8 cellular contexts compared by ENCODE assay signal in genomic region chr20:17531537-17532025, GRCh38. TPM values are rescaled to one million over a fixed set of nuclear protein-coding genes. Genes with fewer than 3 reads are reported as not detected.
DNase-seq lines count a peak whose midpoint lies in the region; ATAC-seq and TF ChIP-seq lines count a peak whose summit lies in the region.

No MANE protein-coding gene starts in this region.

- no peak for TF ChIP-seq EP300 in neural cell (conservative IDR thresholded peaks at IDR 0.05; ENCODE audit: poor library complexity, severe bottlenecking)

- H3K4me3 Mint-ChIP-seq in CD4-positive, alpha-beta memory T cell: peak overlapping the region; percentile 85 to 95 (median 90)
- H3K4me3 Mint-ChIP-seq in dendritic cell treated with granulocyte-macrophage colony-stimulating factor and Interleukin-4, amounts not matched to agents 40 ng/mL and 50 ng/mL, for 4 days: peak overlapping the region; percentile 69

- no peak for DNase-seq in CD4-positive, alpha-beta memory T cell
- DNase-seq in NCI-H345 (lab: John Stamatoyannopoulos, UW) (no peak), DMS 273 (lab: John Stamatoyannopoulos, UW; ENCODE audit: unreplicated experiment) (no peak), hippocampal formation (lab: John Stamatoyannopoulos, UW) (no peak)

- H3K9me2 ChIP-seq in Loucy (replicated peaks; ENCODE audit: low read depth, low read length): no peaks in the 10 kb centered on the region
- no peaks in the 10 kb centered on the region for H3K9me2 ChIP-seq in neural cell (ENCODE audit: insufficient read depth, low read length)

- no peaks in the 10 kb centered on the region for H4K20me1 ChIP-seq in Loucy (ENCODE audit: insufficient read depth, low read length, poor library complexity, severe bottlenecking)
- no peaks in the 10 kb centered on the region for H4K20me1 ChIP-seq in neural cell (ENCODE audit: insufficient read depth)

- peak overlapping the region; percentile 85 for H3K9ac ChIP-seq in Loucy (ENCODE audit: low read depth, low read length, poor library complexity, severe bottlenecking)
- H3K9ac ChIP-seq in neural cell (ENCODE audit: low read length): peak overlapping the region; percentile 77

- H3K4me3 ChIP-seq in CD4-positive, alpha-beta memory T cell (ENCODE audit: low read length in 2 of 2): peak overlapping the region in 1 of 2 donors; percentile 40
- peak overlapping the region; percentile 77 for H3K4me3 ChIP-seq in Loucy (ENCODE audit: low read length, poor library complexity, severe bottlenecking)
- H3K4me3 ChIP-seq in neural cell (ENCODE audit: low read length): peak overlapping the region; percentile 70

- H3K27ac ChIP-seq in CD4-positive, alpha-beta memory T cell (ENCODE audit: low read depth, low read length): peak overlapping the region; percentile 9
- peak overlapping the region; percentile 56 for H3K27ac ChIP-seq in neural cell (ENCODE audit: low read length)

- TF ChIP-seq CTCF in Loucy (conservative IDR thresholded peaks at IDR 0.05; ENCODE audit: low read length) (no peak), neural cell (IDR thresholded peaks at IDR 0.05; ENCODE audit: poor library complexity, severe bottlenecking) (no peak)

- POLR2A ChIA-PET in CD4-positive, alpha-beta memory T cell (lab: Charles Lee; ENCODE audit: partially characterized antibody): interaction anchor here (0.9 to 2.0 kb wide), 5 partner anchors 27 to 151 kb away, joined by 3 to 6 read pairs (median 6); partner anchors contain the start of genes DSTN and RRBP1

- no peak for ATAC-seq in HG03442 (IDR thresholded peaks at IDR 0.05; ENCODE audit: unreplicated experiment)

- peak overlapping the region; percentile 84 for H2AFZ ChIP-seq in Loucy (ENCODE audit: low read length)
- H2AFZ ChIP-seq in neural cell (ENCODE audit: low read depth, low read length): peak overlapping the region; percentile 85

- peaks cover 0 to 1% of the 10 kb centered on the region in 2 donors for H3K36me3 Mint-ChIP-seq in CD4-positive, alpha-beta memory T cell
- H3K36me3 Mint-ChIP-seq in dendritic cell treated with granulocyte-macrophage colony-stimulating factor and Interleukin-4, amounts not matched to agents 40 ng/mL and 50 ng/mL, for 4 days (ENCODE audit: low read depth): no peaks in the 10 kb centered on the region

- no peaks in the 10 kb centered on the region for H3K9me3 ChIP-seq in CD4-positive, alpha-beta memory T cell (ENCODE audit: control insufficient read depth in 1 of 2, low read length in 2 of 2)
- H3K9me3 ChIP-seq in Loucy (ENCODE audit: insufficient read depth, low read depth, low read length): no peaks in the 10 kb centered on the region
- H3K9me3 ChIP-seq in neural cell (ENCODE audit: low read length): no peaks in the 10 kb centered on the region

- H3K27me3 Mint-ChIP-seq in CD4-positive, alpha-beta memory T cell: peaks cover 2 to 4% of the 10 kb centered on the region in 2 donors
- H3K27me3 Mint-ChIP-seq in dendritic cell treated with granulocyte-macrophage colony-stimulating factor and Interleukin-4, amounts not matched to agents 40 ng/mL and 50 ng/mL, for 4 days: peaks cover 28% of the 10 kb centered on the region

- no peaks in the 10 kb centered on the region for H3K9me3 Mint-ChIP-seq in CD4-positive, alpha-beta memory T cell
- no peaks in the 10 kb centered on the region for H3K9me3 Mint-ChIP-seq in dendritic cell treated with granulocyte-macrophage colony-stimulating factor and Interleukin-4, amounts not matched to agents 40 ng/mL and 50 ng/mL, for 4 days

- CTCF ChIA-PET in CD4-positive, alpha-beta memory T cell (lab: Charles Lee; ENCODE audit: partially characterized antibody): interaction anchor here (1.2 to 2.4 kb wide), 4 partner anchors 9 to 85 kb away, joined by 3 to 7 read pairs (median 6); no protein-coding TSS in a partner anchor

- H3K36me3 ChIP-seq in CD4-positive, alpha-beta memory T cell (ENCODE audit: insufficient read depth, low read length): no peaks in the 10 kb centered on the region
- H3K36me3 ChIP-seq in Loucy (ENCODE audit: insufficient read depth, low read length) (no peaks in the 10 kb centered on the region), neural cell (ENCODE audit: insufficient read depth, low read length) (no peaks in the 10 kb centered on the region)

- peak overlapping the region; percentile 60 for H3K4me2 ChIP-seq in Loucy (ENCODE audit: low read depth, low read length, poor library complexity, severe bottlenecking)
- H3K4me2 ChIP-seq in neural cell (ENCODE audit: low read length): peak overlapping the region; percentile 66

- H3K27me3 ChIP-seq in CD4-positive, alpha-beta memory T cell (ENCODE audit: insufficient read depth, low read length): no peaks in the 10 kb centered on the region
- H3K27me3 ChIP-seq in Loucy (ENCODE audit: insufficient read depth, low read length, poor library complexity, severe bottlenecking) (no peaks in the 10 kb centered on the region), neural cell (ENCODE audit: insufficient read depth, low read depth, low read length) (peaks cover 18% of the 10 kb centered on the region)

- H3K4me1 ChIP-seq in CD4-positive, alpha-beta memory T cell (ENCODE audit: insufficient read depth, low read length): peaks cover 23% of the 10 kb centered on the region
- H3K4me1 ChIP-seq in Loucy (ENCODE audit: insufficient read depth, low read length, poor library complexity, severe bottlenecking): peaks cover 18% of the 10 kb centered on the region

- H3K4me1 Mint-ChIP-seq in CD4-positive, alpha-beta memory T cell: peaks cover 12 to 26% (median 19%) of the 10 kb centered on the region in 4 donors
- H3K4me1 Mint-ChIP-seq in dendritic cell treated with granulocyte-macrophage colony-stimulating factor and Interleukin-4, amounts not matched to agents 40 ng/mL and 50 ng/mL, for 4 days (ENCODE audit: low read depth): peaks cover 6% of the 10 kb centered on the region

- no peaks in the 10 kb centered on the region for H3F3A ChIP-seq in Loucy (ENCODE audit: low read depth)
- H3F3A ChIP-seq in neural cell (ENCODE audit: insufficient read depth, low read length, poor library complexity, severe bottlenecking): no peaks in the 10 kb centered on the region

- H3K79me2 ChIP-seq in Loucy (ENCODE audit: insufficient read depth, low read length) (no peaks in the 10 kb centered on the region), neural cell (replicated peaks; ENCODE audit: insufficient read depth, low read length) (no peaks in the 10 kb centered on the region)

- H3K27ac Mint-ChIP-seq in CD4-positive, alpha-beta memory T cell: peak overlapping the region in 5 of 7 donors; percentile 67 to 93 (median 88)
- H3K27ac Mint-ChIP-seq in dendritic cell treated with granulocyte-macrophage colony-stimulating factor and Interleukin-4, amounts not matched to agents 40 ng/mL and 50 ng/mL, for 4 days: peak overlapping the region; percentile 46

- TF ChIP-seq RAD21 in neural cell (conservative IDR thresholded peaks at IDR 0.05): no peak

- intact Hi-C loops in CD4-positive, alpha-beta memory T cell (cut with micrococcal nuclease): no loop called here
- intact Hi-C loops in dendritic cell treated with granulocyte-macrophage colony-stimulating factor and Interleukin-4, amounts not matched to agents 40 ng/mL and 50 ng/mL, for 4 days (cut with micrococcal nuclease): loop anchor here (10.0 kb wide), 1 partner anchor 153 kb away; the partner anchor contains the start of gene RRBP1

TF ChIP-seq in neural cell, 6 proteins besides CTCF, POLR2A, EP300 and RAD21:
- no peak for TF ChIP-seq MXI1 (conservative IDR thresholded peaks at IDR 0.05; ENCODE audit: poor library complexity, severe bottlenecking)
- no peak for TF ChIP-seq POLR2AphosphoS5 (IDR thresholded peaks at IDR 0.05)
- TF ChIP-seq SMC3 (conservative IDR thresholded peaks at IDR 0.05; ENCODE audit: poor library complexity): no peak
- TF ChIP-seq REST (IDR thresholded peaks at IDR 0.05; ENCODE audit: borderline replicate concordance): no peak
- TF ChIP-seq TAF1 (IDR thresholded peaks at IDR 0.05; ENCODE audit: low read depth): no peak
- no peak for TF ChIP-seq EZH2 (IDR thresholded peaks at IDR 0.05; ENCODE audit: borderline replicate concordance, insufficient read depth, low read length, poor library complexity, severe bottlenecking)

RNA-seq across cellular contexts. Expression of gene BFSP1, which starts 0.4 kb away (rescaled TPM):
- total RNA-seq in CD4-positive, alpha-beta memory T cell: under 1 TPM; 0.87 to 0.94 TPM
- under 1 TPM; 0.21 to 0.96 TPM for polyA plus RNA-seq in CD4-positive, alpha-beta memory T cell
- polyA plus RNA-seq in neural cell: 1.3 and 2.3 TPM in 2 replicates
- 3.4 and 3.9 TPM in 2 replicates for polyA minus RNA-seq in neural cell

RNA-seq across cellular contexts. Expression of gene DSTN, which starts 38.3 kb away (rescaled TPM):
- 10 to 100 TPM; 43.1 to 49.1 TPM for total RNA-seq in CD4-positive, alpha-beta memory T cell
- polyA plus RNA-seq in CD4-positive, alpha-beta memory T cell: 100 to 1,000 TPM; 147 to 212 TPM
- 238 and 276 TPM in 2 replicates for polyA plus RNA-seq in neural cell
- 167 and 195 TPM in 2 replicates for polyA minus RNA-seq in neural cell
